ENCODE assay signal across 27 cellular contexts in genomic region chr11:44208976-44209603, GRCh38.
A peak's percentile ranks its signal among the peaks of the same experiment; 100 is the strongest.
DNase-seq lines count a peak whose midpoint lies in the region; ATAC-seq lines count a peak whose summit lies in the region.
"Had no signal": no experiment of that assay in that cellular context is flagged by ENCODE, and none has a peak within 500 bp of the region (broad histone marks: within the 10 kb centered on the region; RNA-seq: fewer than 3 reads in every experiment).

No MANE protein-coding gene starts in this region.

- H3K79me2 ChIP-seq in ACC112 (ENCODE audit: control insufficient read depth, insufficient read depth, low read length, unreplicated experiment), result no peaks in the 10 kb centered on the region
- H3K79me2 ChIP-seq: parathyroid adenoma had no signal

- no peak for ATAC-seq in GM19035 (IDR thresholded peaks at IDR 0.05; ENCODE audit: unreplicated experiment)
- ATAC-seq in HG02981 (IDR thresholded peaks at IDR 0.05; ENCODE audit: unreplicated experiment), result no peak
- ATAC-seq: K562; left lobe of liver; Right ventricle myocardium inferior; SK-N-SH treated with all-trans-retinoic acid at 6 μM for 48 hours; stimulated activated naive CD8-positive, alpha-beta T cell treated with anti-CD3 and anti-CD28 coated beads, Interleukin-15, amount 100 ng/mL, for 72 hours had no signal

- H3K27me3 ChIP-seq in ACC112 (ENCODE audit: insufficient read depth, low read length) (no peaks in the 10 kb centered on the region), adipocyte (replicated peaks; ENCODE audit: control insufficient read depth, insufficient read depth, low read length) (no peaks in the 10 kb centered on the region)
- H3K27me3 ChIP-seq: BLaER1, MG63, spleen, vagina had no signal

- no peaks in the 10 kb centered on the region for H3K9me3 ChIP-seq in adipocyte (ENCODE audit: control insufficient read depth, low read length)
- H3K9me3 ChIP-seq: MG63, vagina had no signal

- H3K9ac ChIP-seq in adipocyte (ENCODE audit: low read length), result no peak overlapping the region
- H3K9ac ChIP-seq: BLaER1, parathyroid adenoma had no signal

- H3K4me1 ChIP-seq in ACC112 (ENCODE audit: control insufficient read depth, insufficient read depth, low read length, unreplicated experiment), result peaks cover 22% of the 10 kb centered on the region
- H3K4me1 ChIP-seq in adipocyte (ENCODE audit: control insufficient read depth, insufficient read depth, low read length), result no peaks in the 10 kb centered on the region
- H3K4me1 ChIP-seq: BLaER1, parathyroid adenoma, spleen, vagina had no signal

- DNase-seq in ELR (ENCODE audit: low read depth) (peak; percentile 10), adipocyte (ENCODE audit: low read depth) (peak; percentile 25), hepatic stellate cell (ENCODE audit: low spot score) (peak; percentile 39), NCI-H1436 treated with DMSO at 0.1 percent for 48 hours (lab: John Stamatoyannopoulos, UW) (no peak)
- DNase-seq: activated CD4-positive, CD25-positive, alpha-beta regulatory T cell; activated naive CD4-positive, alpha-beta T cell treated with anti-CD3 and anti-CD28 coated beads, Interleukin-2, amount 10 ng/mL, durations not matched to agents 7 days and 5 days; amniotic stem cell; HFFc6; mesenchymal stem cell; MG63; NCI-H1105; NCI-H187 treated with DMSO at 0.1 percent for 48 hours; NCI-H526; spleen; stimulated activated CD4-positive, alpha-beta T cell treated with anti-CD3 and anti-CD28 coated beads, Interleukin-2, amount 100 ng/mL, for 24 hours; stimulated activated CD8-positive, alpha-beta memory T cell treated with anti-CD3 and anti-CD28 coated beads, Interleukin-4, amount 100 ng/mL, for 48 hours; stimulated activated naive CD8-positive, alpha-beta T cell treated with anti-CD3 and anti-CD28 coated beads, Interleukin-15, amount 100 ng/mL, for 72 hours had no signal

- H3K4me3 ChIP-seq in ACC112 (ENCODE audit: low read depth, low read length) (no peak overlapping the region), adipocyte (ENCODE audit: low read length) (no peak overlapping the region)
- H3K4me3 ChIP-seq: BLaER1, K562, MG63, spleen, vagina had no signal

- no peak overlapping the region for H2AFZ ChIP-seq in ACC112 (ENCODE audit: low read length, unreplicated experiment)
- H2AFZ ChIP-seq: parathyroid adenoma had no signal

- H3K27ac ChIP-seq in ACC112 (ENCODE audit: low read depth, low read length), result peak overlapping the region; percentile 52
- H3K27ac ChIP-seq: BLaER1, parathyroid adenoma, spleen, vagina had no signal

- peaks cover 9% of the 10 kb centered on the region for H3K36me3 ChIP-seq in ACC112 (ENCODE audit: insufficient read depth, low read length)
- H3K36me3 ChIP-seq in adipocyte (ENCODE audit: control insufficient read depth, insufficient read depth, low read length, severe bottlenecking), result peaks cover 9% of the 10 kb centered on the region
